ENCODE assay signal across 4 cellular contexts in the genomic region with DNA sequence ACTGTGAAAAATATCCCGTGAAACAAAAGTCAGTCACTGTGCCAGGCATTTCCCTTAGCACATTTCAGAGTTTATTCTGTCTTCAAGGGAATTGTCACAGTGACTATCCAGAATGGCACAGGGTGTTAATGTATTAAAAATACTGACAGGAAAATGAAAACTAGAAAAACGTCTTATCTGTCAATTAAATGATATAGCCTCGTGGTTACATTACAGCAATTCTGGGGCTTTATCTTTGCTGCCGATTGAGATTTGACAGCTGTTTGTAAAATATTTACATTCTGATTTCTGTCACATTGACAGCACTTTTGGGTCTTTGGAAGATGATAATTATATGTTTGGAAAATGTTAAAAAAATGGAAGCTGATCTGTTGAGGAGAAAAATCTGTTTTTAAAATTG.
"Had no signal": no experiment of that assay in that cellular context is flagged by ENCODE, and none has a peak within 500 bp of the region (broad histone marks: within the 10 kb centered on the region; RNA-seq: fewer than 3 reads in every experiment).

No MANE protein-coding gene starts in this region.

- H3K27ac ChIP-seq: HL-60, KMS-11 had no signal

- ATAC-seq: HepG2, K562 had no signal

- H3K4me3 ChIP-seq: K562 had no signal

- H3K9ac ChIP-seq: KMS-11 had no signal

- H3K4me2 ChIP-seq: KMS-11 had no signal
